Comparison of ENCODE assay signal across 9 cellular contexts in the genomic region with DNA sequence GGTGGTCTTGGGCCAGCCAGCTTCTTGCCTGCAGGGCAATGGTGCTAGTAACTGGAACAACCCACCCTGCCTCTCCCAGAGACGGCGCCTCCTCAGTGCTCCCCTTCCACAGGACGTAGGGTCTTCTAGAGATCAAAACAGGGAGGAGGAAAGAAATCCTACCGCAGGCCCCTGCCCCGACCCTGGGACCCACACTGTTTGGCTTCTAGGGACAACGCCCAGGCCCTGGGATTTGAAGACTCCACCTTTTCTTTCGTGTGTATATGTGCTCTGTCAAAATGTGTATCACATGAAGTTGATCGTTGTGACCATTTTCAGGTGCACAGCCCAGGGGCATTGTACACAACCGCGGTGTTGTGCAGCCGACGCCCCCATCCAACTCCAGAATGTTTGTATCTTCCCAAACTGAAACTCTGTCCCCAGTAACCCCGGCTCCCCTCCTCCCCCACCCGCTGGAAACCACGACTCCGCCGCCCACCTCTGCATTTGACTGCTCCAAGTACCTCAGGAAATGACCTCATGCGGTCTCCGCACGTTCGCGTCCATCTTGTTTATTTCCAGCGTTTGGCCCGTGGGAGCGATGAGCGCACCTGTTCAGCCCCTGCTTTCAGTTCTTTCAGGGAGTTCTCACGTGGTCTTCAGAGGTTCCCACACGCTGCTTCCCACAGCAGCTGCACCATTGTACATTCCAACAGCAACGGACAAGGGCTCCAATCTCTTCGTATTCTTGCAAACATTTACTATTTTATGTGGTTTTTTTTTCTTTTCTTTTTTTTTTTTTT. TPM values are rescaled to one million over a fixed set of nuclear protein-coding genes. Genes with fewer than 3 reads are reported as not detected.
DNase-seq lines count a peak whose midpoint lies in the region; ATAC-seq and TF ChIP-seq lines count a peak whose summit lies in the region.
"Had no signal": no experiment of that assay in that cellular context is flagged by ENCODE, and none has a peak within 500 bp of the region (broad histone marks: within the 10 kb centered on the region; RNA-seq: fewer than 3 reads in every experiment).

No MANE protein-coding gene starts in this region.

- intact Hi-C loops in CD4-positive, alpha-beta memory T cell (cut with micrococcal nuclease) = loop anchor here (1.0 to 10.0 kb wide), 6 partner anchors 38 to 345 kb away; partner anchors contain the start of gene SLC17A9
- intact Hi-C loops in adrenal gland (cut with DNase I) = loop anchor here (2.0 to 10.0 kb wide), 3 partner anchors 39 to 138 kb away; no protein-coding TSS in a partner anchor

- peak overlapping the region in 5 of 7 donors; percentile 62 to 95 (median 92) for H3K27ac Mint-ChIP-seq in CD4-positive, alpha-beta memory T cell

- peak in 4 of 5 donors; percentile 58 to 85 (median 72) for DNase-seq in CD4-positive, alpha-beta memory T cell
- DNase-seq in UCSD-AML1 (lab: John Stamatoyannopoulos, UW; ENCODE audit: unreplicated experiment) (peak; percentile 30), coronary artery (ENCODE audit: low spot score) (no peak), RWPE1 (ENCODE audit: low spot score) (no peak), adrenal gland (no peak)
- peak; percentile 46 to 60 (median 51) for DNase-seq in stimulated activated CD4-positive, alpha-beta T cell treated with anti-CD3 and anti-CD28 coated beads, TNF-alpha, amount 100 ng/mL, for 48 hours (ENCODE audit: low read depth in 3 of 3)

- H3K36me3 Mint-ChIP-seq in CD4-positive, alpha-beta memory T cell = peaks cover 0 to 5% of the 10 kb centered on the region in 2 donors

- H3K27me3 ChIP-seq in CD4-positive, alpha-beta memory T cell (ENCODE audit: insufficient read depth, low read length) = peaks cover 22% of the 10 kb centered on the region
- peaks cover 88% of the 10 kb centered on the region for H3K27me3 ChIP-seq in adrenal gland

- no peaks in the 10 kb centered on the region for H3K9me3 ChIP-seq in CD4-positive, alpha-beta memory T cell (ENCODE audit: control insufficient read depth in 1 of 2, low read length in 2 of 2)
- no peaks in the 10 kb centered on the region for H3K9me3 ChIP-seq in adrenal gland (replicated peaks in 1 of 3)

- POLR2A ChIA-PET in CD4-positive, alpha-beta memory T cell (lab: Charles Lee; ENCODE audit: partially characterized antibody) = interaction anchor here (0.9 to 3.3 kb wide), 7 partner anchors 38 to 110 kb away, joined by 3 to 16 read pairs (median 4); partner anchors contain the start of gene GID8
- POLR2A ChIA-PET in RWPE1 (lab: Yijun Ruan, JAX; ENCODE audit: low non-redundant PET) = no interaction called here

- H3K4me3 Mint-ChIP-seq in CD4-positive, alpha-beta memory T cell = peak overlapping the region in 7 of 8 donors; percentile 32 to 92 (median 89)

- 15 to 34% (median 17%) methylated on average over 25 to 30 of the region's 30 CpGs for WGBS in adrenal gland, 4 donors

- H3K4me1 Mint-ChIP-seq in CD4-positive, alpha-beta memory T cell = peaks cover 7 to 38% (median 21%) of the 10 kb centered on the region in 4 donors

- no peaks in the 10 kb centered on the region for H3K36me3 ChIP-seq in CD4-positive, alpha-beta memory T cell (ENCODE audit: insufficient read depth, low read length)
- no peaks in the 10 kb centered on the region for H3K36me3 ChIP-seq in adrenal gland (replicated peaks in 1 of 2)

- TF ChIP-seq CTCF in coronary artery (IDR thresholded peaks at IDR 0.05) (no peak), RWPE1 (conservative IDR thresholded peaks at IDR 0.05; ENCODE audit: low read depth) (no peak), adrenal gland (IDR thresholded peaks at IDR 0.05) (no peak)

- H3K4me1 ChIP-seq in CD4-positive, alpha-beta memory T cell (ENCODE audit: insufficient read depth, low read length) = peaks cover 38% of the 10 kb centered on the region
- peaks cover 0 to 7% of the 10 kb centered on the region in 2 donors for H3K4me1 ChIP-seq in adrenal gland (replicated peaks in 1 of 2)

- H3K9me3 Mint-ChIP-seq in CD4-positive, alpha-beta memory T cell = peaks cover 3 to 20% (median 17%) of the 10 kb centered on the region in 8 donors

- no peak overlapping the region for H3K27ac ChIP-seq in CD4-positive, alpha-beta memory T cell (ENCODE audit: low read depth, low read length)
- no peak overlapping the region for H3K27ac ChIP-seq in coronary artery
- H3K27ac ChIP-seq in RWPE1 = no peak overlapping the region
- H3K27ac ChIP-seq in adrenal gland = no peak overlapping the region

- peaks cover 40 to 43% of the 10 kb centered on the region in 2 donors for H3K27me3 Mint-ChIP-seq in CD4-positive, alpha-beta memory T cell

- H3K4me3 ChIP-seq in CD4-positive, alpha-beta memory T cell (ENCODE audit: low read length in 2 of 2) = peak overlapping the region; percentile 52 to 65
- H3K4me3 ChIP-seq in coronary artery = peak overlapping the region; percentile 17
- H3K4me3 ChIP-seq in adrenal gland = no peak overlapping the region
- H3K4me3 ChIP-seq: lung had no signal

- CTCF ChIA-PET in CD4-positive, alpha-beta memory T cell (lab: Charles Lee; ENCODE audit: partially characterized antibody) = interaction anchor here (0.8 to 2.8 kb wide), 15 partner anchors 30 to 148 kb away, joined by 3 to 35 read pairs (median 8); partner anchors contain the start of gene TCFL5
- CTCF ChIA-PET in RWPE1 (lab: Yijun Ruan, JAX) = interaction anchor here (0.6 to 2.3 kb wide), 19 partner anchors 15 to 230 kb away, joined by 3 to 26 read pairs (median 7); partner anchors contain the start of gene MRGBP

- ATAC-seq in GM19395 (IDR thresholded peaks at IDR 0.05; ENCODE audit: unreplicated experiment) (peak; percentile 66), HG03521 (IDR thresholded peaks at IDR 0.05; ENCODE audit: unreplicated experiment) (peak; percentile 50)

- no peak for TF ChIP-seq POLR2A in adrenal gland (IDR thresholded peaks at IDR 0.05)

RNA-seq across cellular contexts. Expression of gene BHLHE23, which starts 3.4 kb away (rescaled TPM):
- not detected for total RNA-seq in CD4-positive, alpha-beta memory T cell
- polyA plus RNA-seq in CD4-positive, alpha-beta memory T cell = not detected
- total RNA-seq in adrenal gland = not detected
- polyA plus RNA-seq in adrenal gland = not detected
- total RNA-seq: lung had no signal
- polyA plus RNA-seq: lung had no signal

RNA-seq across cellular contexts. Expression of gene SLC17A9, which starts 57.7 kb away (rescaled TPM):
- 1 to 10 TPM; 2.1 to 2.4 TPM for total RNA-seq in CD4-positive, alpha-beta memory T cell
- under 1 TPM in 1 of 2 donors, not detected in 1; 0.13 TPM for polyA plus RNA-seq in CD4-positive, alpha-beta memory T cell
- 1 to 10 TPM in 7 of 8 donors, under 1 TPM in 1; 0.24 to 4.6 (median 2.9) TPM for total RNA-seq in adrenal gland
- polyA plus RNA-seq in adrenal gland = 10 to 100 TPM in 2 of 3 donors, 1 to 10 TPM in 1; 1.2 to 69.1 (median 11.9) TPM

Comparison
In these comparisons a context has a peak if more than half of its experiments do, and no peak if none do; other contexts are left out.
1. DNase-seq: peak in CD4-positive, alpha-beta memory T cell (4 of 5), UCSD-AML1 (single experiment) and stimulated activated CD4-positive, alpha-beta T cell treated with anti-CD3 and anti-CD28 coated beads, TNF-alpha, amount 100 ng/mL, for 48 hours (3 of 3); none in coronary artery (single experiment), RWPE1 (single experiment) and adrenal gland (0 of 7).
2. H3K4me3 ChIP-seq: peak in CD4-positive, alpha-beta memory T cell (2 of 2) and coronary artery (single experiment); none in adrenal gland (0 of 4).